In genomic region chr10:103543617-103544525, GRCh38 we compare ENCODE assay signal across 1 cellular context.
TF ChIP-seq lines count a peak whose summit lies in the region.

No MANE protein-coding gene starts in this region.

TF ChIP-seq in HCT116, 20 proteins besides CTCF, POLR2A, EP300 and RAD21 (continued from another document):
- TF ChIP-seq MAX (IDR thresholded peaks at IDR 0.05) (no peak), CEBPB (IDR thresholded peaks at IDR 0.05; ENCODE audit: low read depth) (no peak), ZFX (IDR thresholded peaks at IDR 0.05) (no peak), ELF1 (IDR thresholded peaks at IDR 0.05; ENCODE audit: borderline replicate concordance, low read depth) (no peak)
